ENCODE assay signal across 8 cellular contexts in the genomic region with DNA sequence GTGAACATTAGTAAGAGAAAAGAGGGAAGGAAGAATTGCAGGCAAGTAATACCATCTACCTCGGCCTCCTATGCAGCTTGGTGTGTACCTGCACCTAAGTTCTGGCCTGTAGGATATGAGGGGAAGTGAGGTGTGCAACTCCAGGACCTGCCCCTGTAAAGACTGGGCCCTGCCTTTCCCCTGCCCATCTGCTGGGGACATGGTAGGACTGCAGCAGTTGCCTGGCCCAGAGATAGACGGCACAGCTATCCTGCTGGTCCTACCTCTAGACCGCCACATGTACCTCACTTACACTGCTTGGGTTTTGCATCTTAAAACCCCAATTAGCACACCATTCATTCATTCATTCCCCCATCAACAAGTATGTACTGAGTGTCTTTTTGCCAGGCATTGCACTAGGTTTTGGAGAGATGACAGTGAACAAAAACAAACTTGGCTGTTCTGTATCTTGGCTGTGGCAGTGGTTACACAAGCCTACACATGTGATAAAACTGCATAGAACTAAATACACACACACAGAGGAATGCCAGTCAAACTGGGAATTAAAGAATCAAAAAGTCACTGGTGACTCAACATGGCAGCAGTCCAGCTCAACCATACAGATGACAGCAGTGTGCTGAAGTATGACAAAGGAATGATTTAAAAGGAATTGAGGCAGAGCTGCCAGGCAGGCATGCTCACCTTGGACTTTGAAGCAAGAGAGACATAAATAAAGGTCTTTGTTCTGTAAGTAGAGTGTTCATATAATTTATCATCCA. TPM values are rescaled to one million over a fixed set of nuclear protein-coding genes. Genes with fewer than 3 reads are reported as not detected.
DNase-seq lines count a peak whose midpoint lies in the region; ATAC-seq and TF ChIP-seq lines count a peak whose summit lies in the region.

No MANE protein-coding gene starts in this region.

- no peak for DNase-seq in activated CD4-positive, CD25-positive, alpha-beta regulatory T cell treated with anti-CD3 and anti-CD28 coated beads, Interleukin-2, amount 50 U/mL, for 72 hours
- DNase-seq in amniotic stem cell (lab: John Stamatoyannopoulos, UW) (peak; percentile 61), kidney tubule cell (ENCODE audit: low spot score) (peak; percentile 97), testis (no peak), epidermal melanocyte (ENCODE audit: insufficient read length, low spot score) (no peak), SHP77 (lab: John Stamatoyannopoulos, UW) (no peak)

- peak; percentile 18 to 58 for ATAC-seq in activated CD4-positive, CD25-positive, alpha-beta regulatory T cell treated with anti-CD3 and anti-CD28 coated beads, Interleukin-2, amount 50 U/mL, for 24 hours
- ATAC-seq in GM18907 (IDR thresholded peaks at IDR 0.05; ENCODE audit: unreplicated experiment): no peak

- WGBS in testis, 2 donors: 100% methylated on average over 3 of the region's 3 CpGs

- no peaks in the 10 kb centered on the region for H3K36me3 ChIP-seq in testis (ENCODE audit: low read depth, missing control alignments)

- intact Hi-C loops in testis (cut with DNase I; ENCODE audit: low total_unique reads): no loop called here

- peak overlapping the region; percentile 60 to 62 for H3K27ac ChIP-seq in testis

- H3K4me1 ChIP-seq in testis: peaks cover 15% of the 10 kb centered on the region

- TF ChIP-seq CTCF in testis (IDR thresholded peaks at IDR 0.05): no peak

- no peaks in the 10 kb centered on the region for H3K9me3 ChIP-seq in testis

- TF ChIP-seq POLR2A in testis (IDR thresholded peaks at IDR 0.05): no peak

- H3K27me3 ChIP-seq in testis: no peaks in the 10 kb centered on the region

- no peak overlapping the region for H3K4me3 ChIP-seq in testis

RNA-seq across cellular contexts. Expression of a gene that starts 23.3 kb away (rescaled TPM):
- total RNA-seq in testis: 100 to 1,000 TPM in 1 of 2 donors, 10 to 100 TPM in 1; 95.8 to 136 TPM
- polyA plus RNA-seq in testis (ENCODE audit: insufficient read depth, low read depth, low replicate concordance): 106 TPM

RNA-seq across cellular contexts. Expression of a gene that starts 35.1 kb away (rescaled TPM):
- 10 to 100 TPM; 27.1 to 32.3 TPM for total RNA-seq in testis
- 29.2 TPM for polyA plus RNA-seq in testis (ENCODE audit: insufficient read depth, low read depth, low replicate concordance)

Comparison
In these comparisons a context has a peak if more than half of its experiments do, and no peak if none do; other contexts are left out.
1. DNase-seq: peak in amniotic stem cell (single experiment) and kidney tubule cell (single experiment); none in activated CD4-positive, CD25-positive, alpha-beta regulatory T cell treated with anti-CD3 and anti-CD28 coated beads, Interleukin-2, amount 50 U/mL, for 72 hours (single experiment), testis (single experiment), epidermal melanocyte (single experiment) and SHP77 (0 of 2).